ENCODE assay signal across 28 cellular contexts in genomic region chr18:662197-662596, GRCh38.
"Had no signal": no experiment of that assay in that cellular context is flagged by ENCODE, and none has a peak within 500 bp of the region (broad histone marks: within the 10 kb centered on the region; RNA-seq: fewer than 3 reads in every experiment).

No MANE protein-coding gene starts in this region.

- ATAC-seq: natural killer cell; pancreas; right cardiac atrium; sciatic nerve; stimulated activated naive B cell treated with anti-CD40 and anti-IgM and Interleukin-4, amounts not matched to agents 10 μg/mL and 1 μg/mL and 100 μg/mL, for 72 hours; stimulated activated naive CD8-positive, alpha-beta T cell treated with anti-CD3 and anti-CD28 coated beads, Interleukin-15, Interleukin-2, amounts not matched to agents 100 U/mL and 50 U/mL, for 24 hours had no signal

- H3K4me3 ChIP-seq: left ventricle myocardium inferior, lung, pancreas, prostate gland, skin epidermis, stomach, testis, thyroid gland, transverse colon, upper lobe of left lung had no signal

- H3K36me3 Mint-ChIP-seq: immature natural killer cell, naive B cell, natural killer cell had no signal

- H3K4me1 ChIP-seq: pancreas, prostate gland, testis had no signal

- H3K9me3 ChIP-seq: left ventricle myocardium inferior, pancreas, prostate gland, stomach, testis, thyroid gland, transverse colon, upper lobe of left lung had no signal

- H3K27ac Mint-ChIP-seq: immature natural killer cell; mesothelial cell of epicardium; naive B cell; natural killer cell; stimulated activated naive B cell treated with anti-CD40 and anti-IgM and Interleukin-4, amounts not matched to agents 10 μg/mL and 1 μg/mL and 100 μg/mL, for 72 hours had no signal

- H3K27me3 ChIP-seq: pancreas, testis, thyroid gland, transverse colon had no signal

- H3K36me3 ChIP-seq: left ventricle myocardium inferior, pancreas, prostate gland, stomach, thyroid gland, transverse colon, upper lobe of left lung had no signal

- H3K4me3 Mint-ChIP-seq: immature natural killer cell; mesothelial cell of epicardium; naive B cell; natural killer cell; stimulated activated naive B cell treated with anti-CD40 and anti-IgM and Interleukin-4, amounts not matched to agents 10 μg/mL and 1 μg/mL and 100 μg/mL, for 72 hours had no signal

- DNase-seq: hypothalamus; immature natural killer cell; islet precursor cell; left ventricle myocardium inferior; mesendoderm; naive B cell; natural killer cell; nucleus accumbens; pancreas; posterior cingulate gyrus; retina; right cardiac atrium; stimulated activated CD4-positive, alpha-beta T cell treated with anti-CD3 and anti-CD28 coated beads, Interleukin-12 subunit alpha, Interleukin-12 subunit beta, amount 100 ng/mL, for 4 hours; stimulated activated CD4-positive, alpha-beta T cell treated with anti-CD3 and anti-CD28 coated beads, Interleukin-15, amount 100 ng/mL, for 24 hours; stimulated activated CD4-positive, alpha-beta T cell treated with anti-CD3 and anti-CD28 coated beads, Interleukin-2, amount 100 ng/mL, for 24 hours; stimulated activated CD4-positive, alpha-beta T cell treated with anti-CD3 and anti-CD28 coated beads, Interleukin-4, amount 100 ng/mL, for 1 hour; stimulated activated naive B cell treated with anti-CD40 and anti-IgM and Interleukin-4, amounts not matched to agents 10 μg/mL and 1 μg/mL and 100 μg/mL, for 72 hours; stimulated activated naive CD8-positive, alpha-beta T cell treated with anti-CD3 and anti-CD28 coated beads, Interleukin-15, Interleukin-2, amounts not matched to agents 100 U/mL and 50 U/mL, for 24 hours; stomach; testis; thyroid gland; transverse colon; upper lobe of left lung had no signal
